ENCODE assay signal across 33 cellular contexts in genomic region chr20:57911512-57912226, GRCh38.
"Had no signal": no experiment of that assay in that cellular context is flagged by ENCODE, and none has a peak within 500 bp of the region (broad histone marks: within the 10 kb centered on the region; RNA-seq: fewer than 3 reads in every experiment).

No MANE protein-coding gene starts in this region.

- H3K9me3 ChIP-seq: ascending aorta, left lung, mucosa of descending colon, neutrophil, ovary, prostate gland, sigmoid colon, upper lobe of left lung had no signal

- DNase-seq: activated CD4-positive, alpha-beta T cell treated with anti-CD3 and anti-CD28 coated beads for 48 hours; activated CD4-positive, alpha-beta T cell treated with anti-CD3 and anti-CD28 coated beads, Interleukin-2, amount 50 U/mL, for 48 hours; activated CD8-positive, alpha-beta memory T cell treated with anti-CD3 and anti-CD28 coated beads for 24 hours; activated gamma-delta T cell; activated naive CD4-positive, alpha-beta T cell treated with anti-CD3 and anti-CD28 coated beads, Interleukin-2, amount 10 ng/mL, durations not matched to agents 7 days and 5 days; activated naive CD8-positive, alpha-beta T cell treated with anti-CD3 and anti-CD28 coated beads, Interleukin-2, amount 10 ng/mL, durations not matched to agents 7 days and 5 days; brain microvascular endothelial cell; central memory CD4-positive, alpha-beta T cell; endodermal cell; foreskin keratinocyte; left lung; mesendoderm; mucosa of descending colon; nephron progenitor cell; ovary; retina; sigmoid colon; small intestine; stimulated activated CD4-positive, alpha-beta T cell treated with anti-CD3 and anti-CD28 coated beads, Interleukin-1b, Interleukin-23, amount 100 ng/mL, for 48 hours; stimulated activated CD4-positive, alpha-beta T cell treated with anti-CD3 and anti-CD28 coated beads, Interleukin-4, amount 100 ng/mL, for 4 hours; stimulated activated CD8-positive, alpha-beta memory T cell treated with anti-CD3 and anti-CD28 coated beads, Interleukin-4, amount 100 ng/mL, for 48 hours; stimulated activated naive CD8-positive, alpha-beta T cell treated with anti-CD3 and anti-CD28 coated beads, Interleukin-15, amount 100 ng/mL, for 72 hours; substantia nigra; T-helper 9 cell; upper lobe of left lung had no signal

- H3K4me3 ChIP-seq: ascending aorta, left lung, lung, mucosa of descending colon, ovary, prostate gland, sigmoid colon, upper lobe of left lung had no signal

- ATAC-seq: activated CD4-positive, CD25-positive, alpha-beta regulatory T cell treated with anti-CD3 and anti-CD28 coated beads, Interleukin-2, amount 50 U/mL, for 24 hours; esophagus mucosa; foreskin keratinocyte; left lung; mucosa of descending colon; stimulated activated memory B cell treated with anti-CD40 and anti-IgM and Interleukin-4, amounts not matched to agents 10 μg/mL and 1 μg/mL and 100 μg/mL, for 72 hours; stimulated activated naive CD8-positive, alpha-beta T cell treated with anti-CD3 and anti-CD28 coated beads, Interleukin-15, amount 100 ng/mL, for 72 hours had no signal

- H3K4me1 ChIP-seq: ascending aorta, foreskin keratinocyte, left lung, prostate gland, sigmoid colon, upper lobe of left lung had no signal

- H3K36me3 ChIP-seq: ascending aorta, brain microvascular endothelial cell, left lung, neutrophil, ovary, prostate gland, sigmoid colon, upper lobe of left lung, WERI-Rb-1 had no signal

- H3K27me3 ChIP-seq: ascending aorta, ovary, sigmoid colon, upper lobe of left lung had no signal

- H3K27ac ChIP-seq: ascending aorta, brain microvascular endothelial cell, foreskin keratinocyte, left lung, neutrophil, ovary, prostate gland, sigmoid colon, upper lobe of left lung, WERI-Rb-1 had no signal
